Comparison of ENCODE assay signal across 1 cellular context in the genomic region with DNA sequence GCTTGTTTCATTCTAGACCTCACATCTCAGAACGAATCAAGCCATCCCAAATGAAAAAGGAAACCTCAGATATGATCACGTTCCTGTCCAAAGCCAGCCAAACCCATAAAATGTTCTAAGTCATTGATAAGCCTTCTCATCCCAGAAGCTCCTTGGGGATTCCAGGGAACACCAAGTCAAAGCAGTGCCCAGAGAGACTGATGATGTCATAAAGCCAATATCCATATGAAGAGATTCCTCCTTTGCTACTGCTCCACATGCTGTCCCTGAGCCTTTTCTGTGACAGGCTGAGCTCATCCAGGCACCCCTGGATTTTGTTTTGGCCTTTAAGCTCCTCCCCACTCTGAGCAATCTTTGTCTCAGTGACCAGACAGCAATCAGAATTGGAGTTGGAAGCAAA.
TF ChIP-seq lines count a peak whose summit lies in the region.

No MANE protein-coding gene starts in this region.

TF ChIP-seq in GM23338, 12 proteins besides CTCF, POLR2A, EP300 and RAD21 (continued from another document):
- TF ChIP-seq REST (IDR thresholded peaks at IDR 0.05; ENCODE audit: unreplicated experiment) (no peak), ZNF114 (CRISPR knock-in tag; IDR thresholded peaks at IDR 0.05) (no peak), POLR2AphosphoS5 (IDR thresholded peaks at IDR 0.05; ENCODE audit: low read depth) (no peak), EZH2 (IDR thresholded peaks at IDR 0.05; ENCODE audit: low read depth, unreplicated experiment) (no peak), JUNB (IDR thresholded peaks at IDR 0.05; ENCODE audit: unreplicated experiment) (no peak), EZH2phosphoT487 (IDR thresholded peaks at IDR 0.05; ENCODE audit: unreplicated experiment) (no peak)
